In the genomic region with DNA sequence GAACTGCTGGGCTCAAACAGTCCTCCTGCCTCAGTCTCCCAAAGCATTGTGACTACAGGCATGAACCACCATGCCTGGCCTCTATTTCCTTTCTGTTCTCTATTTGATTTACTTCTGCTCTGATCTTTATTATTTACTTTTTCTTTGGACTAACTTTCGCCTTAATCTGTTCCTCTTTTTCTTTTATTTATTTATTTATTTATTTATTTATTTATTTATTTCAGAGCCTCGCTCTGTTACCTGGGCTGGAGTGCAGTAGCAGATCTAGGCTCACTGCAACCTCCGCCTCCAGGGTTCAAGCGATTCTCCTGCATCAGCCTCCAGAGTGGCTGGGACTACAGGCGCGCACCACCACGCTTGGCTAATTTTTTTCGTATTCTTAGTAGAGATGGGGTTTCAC, we compare ENCODE assay signal across 30 cellular contexts.
A peak's percentile ranks its signal among the peaks of the same experiment; 100 is the strongest.
DNase-seq lines count a peak whose midpoint lies in the region; ATAC-seq, FAIRE-seq and TF ChIP-seq lines count a peak whose summit lies in the region.
"Had no signal": no experiment of that assay in that cellular context is flagged by ENCODE, and none has a peak within 500 bp of the region (broad histone marks: within the 10 kb centered on the region; RNA-seq: fewer than 3 reads in every experiment).

No MANE protein-coding gene starts in this region.

- 93% methylated on average over 8 of the region's 8 CpGs for WGBS in A549 (ENCODE audit: missing lambda C conversion rate)

- TF ChIP-seq POLR2A in A549 (IDR thresholded peaks at IDR 0.05; ENCODE audit: low read length), result no peak

- H3K9me3 ChIP-seq in A549 (peaks cover 27% of the 10 kb centered on the region), HEK293 (ENCODE audit: control insufficient read depth, insufficient read depth, low read depth, low read length) (no peaks in the 10 kb centered on the region)
- H3K9me3 ChIP-seq: BE2C, Caco-2 had no signal

- no peaks in the 10 kb centered on the region for H3K4me1 ChIP-seq in A549
- no peaks in the 10 kb centered on the region for H3K4me1 ChIP-seq in HEK293 (ENCODE audit: control insufficient read depth, insufficient read depth, low read length)
- H3K4me1 ChIP-seq: BE2C; BLaER1; BLaER1 treated with 17β-estradiol and CSF1 and Interleukin-3, amounts not matched to agents 10 nM and 100 nM; Caco-2 had no signal

- no peak for DNase-seq in A549 (ENCODE audit: low read depth in 1 of 2, low spot score in 1 of 2)
- no peak for DNase-seq in cortex of kidney (lab: John Stamatoyannopoulos, UW)
- DNase-seq: 8988T; ACHN; AML-193; BE2C; C1 segment of cervical spinal cord; Caco-2; Calu3; CD4-positive, alpha-beta memory T cell; CD4-positive, alpha-beta T cell; CD4-positive, CD25-positive, alpha-beta regulatory T cell; CD8-positive, alpha-beta memory T cell; CD8-positive, alpha-beta T cell; COR-L47; DMS 273 treated with DMSO at 0.1 percent for 48 hours; DMS153; DMS53; DMS79; DMS79 treated with DMSO at 0.1 percent for 48 hours; DND-41; EL had no signal

- TF ChIP-seq CTCF in A549 (IDR thresholded peaks at IDR 0.05) (no peak), HEK293 (tag by site-specific recombination; IDR thresholded peaks at IDR 0.05) (no peak)

- no peak overlapping the region for H3K4me3 ChIP-seq in A549
- no peak overlapping the region for H3K4me3 ChIP-seq in HEK293 (ENCODE audit: low read depth, low read length)
- H3K4me3 ChIP-seq: BLaER1; BLaER1 treated with 17β-estradiol and CSF1 and Interleukin-3, amounts not matched to agents 10 nM and 100 nM had no signal

- ATAC-seq in A549, result no peak
- ATAC-seq in GM21526 (IDR thresholded peaks at IDR 0.05; ENCODE audit: low FRiP score, unreplicated experiment), result no peak
- ATAC-seq: CD8-positive, alpha-beta T cell had no signal

- no peak for TF ChIP-seq EP300 in A549 (IDR thresholded peaks at IDR 0.05)

- no peak for FAIRE-seq in A549 (lab: Jason Lieb, UNC)
- FAIRE-seq: A204.1, D721Med had no signal

- no peak for TF ChIP-seq RAD21 in A549 (conservative IDR thresholded peaks at IDR 0.05 in 1 of 2, IDR thresholded peaks at IDR 0.05 in 1 of 2)

- CTCF ChIA-PET in A549 (lab: Yijun Ruan, JAX), result no interaction called here
- CTCF ChIA-PET in HEK293 (lab: Yijun Ruan, JAX), result no interaction called here

- H3K36me3 ChIP-seq in HEK293 (ENCODE audit: control insufficient read depth in 2 of 2, insufficient read depth in 1 of 2, low read length in 2 of 2), result no peaks in the 10 kb centered on the region
- H3K36me3 ChIP-seq: BE2C; BLaER1; BLaER1 treated with 17β-estradiol and CSF1 and Interleukin-3, amounts not matched to agents 10 nM and 100 nM had no signal

- no peak overlapping the region for H3K4me2 ChIP-seq in A549
- H3K4me2 ChIP-seq: BLaER1; BLaER1 treated with 17β-estradiol and CSF1 and Interleukin-3, amounts not matched to agents 10 nM and 100 nM had no signal

- H3K27ac ChIP-seq in A549 (no peak overlapping the region), HEK293 (ENCODE audit: extremely low read depth, low read depth, low read length) (no peak overlapping the region)
- H3K27ac ChIP-seq: 22Rv1; BLaER1; BLaER1 treated with 17β-estradiol and CSF1 and Interleukin-3, amounts not matched to agents 10 nM and 100 nM; C4-2B had no signal

- POLR2A ChIA-PET in A549 (lab: Yijun Ruan, JAX) (no interaction called here), HEK293 (lab: Yijun Ruan, JAX) (no interaction called here)

TF ChIP-seq in A549, 52 proteins besides CTCF, POLR2A, EP300 and RAD21:
- TF ChIP-seq GATA3 (IDR thresholded peaks at IDR 0.05; ENCODE audit: borderline replicate concordance), result no peak
- no peak for TF ChIP-seq MYC (IDR thresholded peaks at IDR 0.05; ENCODE audit: borderline replicate concordance, low read length)
- peak; percentile 68 for TF ChIP-seq ZC3H11A (IDR thresholded peaks at IDR 0.05)
- no peak for TF ChIP-seq EHF (CRISPR knock-in tag; IDR thresholded peaks at IDR 0.05)
- TF ChIP-seq CHD4 (IDR thresholded peaks at IDR 0.05; ENCODE audit: borderline replicate concordance), result no peak

TF ChIP-seq in HEK293, 187 proteins besides CTCF, POLR2A, EP300 and RAD21 (continues in another document):
- TF ChIP-seq, protein P1, sequence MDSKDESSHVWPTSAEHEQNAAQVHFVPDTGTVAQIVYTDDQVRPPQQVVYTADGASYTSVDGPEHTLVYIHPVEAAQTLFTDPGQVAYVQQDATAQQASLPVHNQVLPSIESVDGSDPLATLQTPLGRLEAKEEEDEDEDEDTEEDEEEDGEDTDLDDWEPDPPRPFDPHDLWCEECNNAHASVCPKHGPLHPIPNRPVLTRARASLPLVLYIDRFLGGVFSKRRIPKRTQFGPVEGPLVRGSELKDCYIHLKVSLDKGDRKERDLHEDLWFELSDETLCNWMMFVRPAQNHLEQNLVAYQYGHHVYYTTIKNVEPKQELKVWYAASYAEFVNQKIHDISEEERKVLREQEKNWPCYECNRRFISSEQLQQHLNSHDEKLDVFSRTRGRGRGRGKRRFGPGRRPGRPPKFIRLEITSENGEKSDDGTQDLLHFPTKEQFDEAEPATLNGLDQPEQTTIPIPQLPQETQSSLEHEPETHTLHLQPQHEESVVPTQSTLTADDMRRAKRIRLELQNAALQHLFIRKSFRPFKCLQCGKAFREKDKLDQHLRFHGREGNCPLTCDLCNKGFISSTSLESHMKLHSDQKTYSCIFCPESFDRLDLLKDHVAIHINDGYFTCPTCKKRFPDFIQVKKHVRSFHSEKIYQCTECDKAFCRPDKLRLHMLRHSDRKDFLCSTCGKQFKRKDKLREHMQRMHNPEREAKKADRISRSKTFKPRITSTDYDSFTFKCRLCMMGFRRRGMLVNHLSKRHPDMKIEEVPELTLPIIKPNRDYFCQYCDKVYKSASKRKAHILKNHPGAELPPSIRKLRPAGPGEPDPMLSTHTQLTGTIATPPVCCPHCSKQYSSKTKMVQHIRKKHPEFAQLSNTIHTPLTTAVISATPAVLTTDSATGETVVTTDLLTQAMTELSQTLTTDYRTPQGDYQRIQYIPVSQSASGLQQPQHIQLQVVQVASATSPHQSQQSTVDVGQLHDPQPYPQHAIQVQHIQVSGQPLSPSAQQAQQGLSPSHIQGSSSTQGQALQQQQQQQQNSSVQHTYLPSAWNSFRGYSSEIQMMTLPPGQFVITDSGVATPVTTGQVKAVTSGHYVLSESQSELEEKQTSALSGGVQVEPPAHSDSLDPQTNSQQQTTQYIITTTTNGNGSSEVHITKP (tag by site-specific recombination; IDR thresholded peaks at IDR 0.05), result no peak
- TF ChIP-seq ZNF514 (tag by site-specific recombination; IDR thresholded peaks at IDR 0.05) (no peak), ZNF239 (tag by site-specific recombination; IDR thresholded peaks at IDR 0.05) (no peak), ZNF426 (tag by site-specific recombination; IDR thresholded peaks at IDR 0.05) (peak; percentile 31), OSR2 (tag by site-specific recombination; IDR thresholded peaks at IDR 0.05) (no peak), ZNF521 (tag by site-specific recombination; IDR thresholded peaks at IDR 0.05) (no peak), ZNF549 (tag by site-specific recombination; IDR thresholded peaks at IDR 0.05) (no peak), ZNF175 (tag by site-specific recombination; IDR thresholded peaks at IDR 0.05) (no peak), ZBTB8A (tag by site-specific recombination; IDR thresholded peaks at IDR 0.05) (no peak), ZNF404 (tag by site-specific recombination; IDR thresholded peaks at IDR 0.05) (no peak), ZNF2 (tag by site-specific recombination; IDR thresholded peaks at IDR 0.05) (no peak), SCRT2 (tag by site-specific recombination; IDR thresholded peaks at IDR 0.05) (no peak), PRDM1 (tag by site-specific recombination; IDR thresholded peaks at IDR 0.05) (no peak), ZNF585B (tag by site-specific recombination; IDR thresholded peaks at IDR 0.05) (no peak), ZNF335 (tag by site-specific recombination; conservative IDR thresholded peaks at IDR 0.05) (no peak), ZSCAN4 (tag by site-specific recombination; IDR thresholded peaks at IDR 0.05) (no peak), ZNF433 (tag by site-specific recombination; IDR thresholded peaks at IDR 0.05; ENCODE audit: low read depth) (0 out of 2 replicates have a peak, but pooled peaks have one; percentile 5), REPIN1 (tag by site-specific recombination; IDR thresholded peaks at IDR 0.05; ENCODE audit: low read depth) (no peak), ZNF501 (tag by site-specific recombination; IDR thresholded peaks at IDR 0.05) (no peak), ZNF248 (tag by site-specific recombination; IDR thresholded peaks at IDR 0.05) (no peak), ZNF19 (tag by site-specific recombination; IDR thresholded peaks at IDR 0.05; ENCODE audit: low read depth) (no peak), MEIS1 (CRISPR knock-in tag; IDR thresholded peaks at IDR 0.05; ENCODE audit: borderline replicate concordance) (no peak)
